ENCODE assay signal across 1 cellular context in genomic region chr9:92669890-92670708, GRCh38.
TF ChIP-seq lines count a peak whose summit lies in the region.

A gene with protein sequence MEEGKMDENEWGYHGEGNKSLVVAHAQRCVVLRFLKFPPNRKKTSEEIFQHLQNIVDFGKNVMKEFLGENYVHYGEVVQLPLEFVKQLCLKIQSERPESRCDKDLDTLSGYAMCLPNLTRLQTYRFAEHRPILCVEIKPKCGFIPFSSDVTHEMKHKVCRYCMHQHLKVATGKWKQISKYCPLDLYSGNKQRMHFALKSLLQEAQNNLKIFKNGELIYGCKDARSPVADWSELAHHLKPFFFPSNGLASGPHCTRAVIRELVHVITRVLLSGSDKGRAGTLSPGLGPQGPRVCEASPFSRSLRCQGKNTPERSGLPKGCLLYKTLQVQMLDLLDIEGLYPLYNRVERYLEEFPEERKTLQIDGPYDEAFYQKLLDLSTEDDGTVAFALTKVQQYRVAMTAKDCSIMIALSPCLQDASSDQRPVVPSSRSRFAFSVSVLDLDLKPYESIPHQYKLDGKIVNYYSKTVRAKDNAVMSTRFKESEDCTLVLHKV (minus strand): TSS chr9:92670131. CDS start chr9:92669988, 143 bp downstream.

TF ChIP-seq in HepG2, 621 proteins besides CTCF, POLR2A, EP300 and RAD21 (continued from another document and continues in another):
- TF ChIP-seq, protein P1, sequence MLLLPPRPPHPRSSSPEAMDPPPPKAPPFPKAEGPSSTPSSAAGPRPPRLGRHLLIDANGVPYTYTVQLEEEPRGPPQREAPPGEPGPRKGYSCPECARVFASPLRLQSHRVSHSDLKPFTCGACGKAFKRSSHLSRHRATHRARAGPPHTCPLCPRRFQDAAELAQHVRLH (CRISPR knock-in tag; IDR thresholded peaks at IDR 0.05; ENCODE audit: borderline replicate concordance, low read depth): no peak; the same call in 1 of the 2 replicates
- TF ChIP-seq KDM3A (CRISPR knock-in tag; IDR thresholded peaks at IDR 0.05; ENCODE audit: low read depth): no peak; the same call in 1 of the 2 replicates
- no peak; the same call in 1 of the 2 replicates for TF ChIP-seq DNMT3B (CRISPR knock-in tag; conservative IDR thresholded peaks at IDR 0.05)
- no peak for TF ChIP-seq KAT2B (IDR thresholded peaks at IDR 0.05; ENCODE audit: borderline replicate concordance, low read depth, low read length)
- TF ChIP-seq, protein P2, sequence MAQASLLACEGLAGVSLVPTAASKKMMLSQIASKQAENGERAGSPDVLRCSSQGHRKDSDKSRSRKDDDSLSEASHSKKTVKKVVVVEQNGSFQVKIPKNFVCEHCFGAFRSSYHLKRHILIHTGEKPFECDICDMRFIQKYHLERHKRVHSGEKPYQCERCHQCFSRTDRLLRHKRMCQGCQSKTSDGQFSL (CRISPR knock-in tag; IDR thresholded peaks at IDR 0.05): no peak
- peak; percentile 86; the same call in 1 of the 2 replicates for TF ChIP-seq SIN3A (IDR thresholded peaks at IDR 0.05; ENCODE audit: borderline replicate concordance, low read depth, low read length)
- TF ChIP-seq FOXK1 (CRISPR knock-in tag; IDR thresholded peaks at IDR 0.05; ENCODE audit: borderline replicate concordance, low read depth): peak; percentile 26
- TF ChIP-seq MXI1 (IDR thresholded peaks at IDR 0.05; ENCODE audit: borderline replicate concordance, low read depth, low read length): peak; percentile 89; the same call in 2 of the 3 replicates
- TF ChIP-seq HNF4G (IDR thresholded peaks at IDR 0.05; ENCODE audit: borderline replicate concordance, low read depth, low read length): no peak
- no peak for TF ChIP-seq HNF4G (CRISPR knock-in tag; IDR thresholded peaks at IDR 0.05; ENCODE audit: borderline replicate concordance, low read depth)
- TF ChIP-seq, protein P3, sequence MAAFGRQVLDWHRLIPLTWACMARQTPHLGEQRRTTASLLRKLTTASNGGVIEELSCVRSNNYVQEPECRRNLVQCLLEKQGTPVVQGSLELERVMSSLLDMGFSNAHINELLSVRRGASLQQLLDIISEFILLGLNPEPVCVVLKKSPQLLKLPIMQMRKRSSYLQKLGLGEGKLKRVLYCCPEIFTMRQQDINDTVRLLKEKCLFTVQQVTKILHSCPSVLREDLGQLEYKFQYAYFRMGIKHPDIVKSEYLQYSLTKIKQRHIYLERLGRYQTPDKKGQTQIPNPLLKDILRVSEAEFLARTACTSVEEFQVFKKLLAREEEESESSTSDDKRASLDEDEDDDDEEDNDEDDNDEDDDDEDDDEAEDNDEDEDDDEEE (CRISPR knock-in tag; IDR thresholded peaks at IDR 0.05): peak; percentile 85
- no peak for TF ChIP-seq RFXANK (CRISPR knock-in tag; IDR thresholded peaks at IDR 0.05)
- 0 out of 2 replicates have a peak, but pooled peaks have one; percentile 18 for TF ChIP-seq ZNF609 (CRISPR knock-in tag; IDR thresholded peaks at IDR 0.05; ENCODE audit: borderline replicate concordance)
- no peak for TF ChIP-seq SATB2 (CRISPR knock-in tag; IDR thresholded peaks at IDR 0.05)
- TF ChIP-seq ZNF34 (CRISPR knock-in tag; IDR thresholded peaks at IDR 0.05; ENCODE audit: borderline replicate concordance): no peak; the same call in 1 of the 2 replicates
- no peak for TF ChIP-seq ZSCAN20 (CRISPR knock-in tag; IDR thresholded peaks at IDR 0.05; ENCODE audit: borderline replicate concordance)
- TF ChIP-seq ZNF598 (CRISPR knock-in tag; IDR thresholded peaks at IDR 0.05; ENCODE audit: borderline replicate concordance): peak; percentile 84; the same call in 1 of the 2 replicates
- no peak for TF ChIP-seq ARNT (IDR thresholded peaks at IDR 0.05)
- 0 out of 2 replicates have a peak, but pooled peaks have one; percentile 41 for TF ChIP-seq SIX1 (CRISPR knock-in tag; IDR thresholded peaks at IDR 0.05; ENCODE audit: borderline replicate concordance)
- no peak for TF ChIP-seq TCF12 (IDR thresholded peaks at IDR 0.05)
- no peak for TF ChIP-seq TCF12 (CRISPR knock-in tag; IDR thresholded peaks at IDR 0.05)
- no peak for TF ChIP-seq FOXO4 (CRISPR knock-in tag; conservative IDR thresholded peaks at IDR 0.05)
- no peak for TF ChIP-seq ZNF616 (CRISPR knock-in tag; IDR thresholded peaks at IDR 0.05; ENCODE audit: low read depth)
- TF ChIP-seq NCOA5 (CRISPR knock-in tag; IDR thresholded peaks at IDR 0.05): no peak
- no peak for TF ChIP-seq PLRG1 (conservative IDR thresholded peaks at IDR 0.05)
- TF ChIP-seq ONECUT2 (CRISPR knock-in tag; IDR thresholded peaks at IDR 0.05): no peak
- TF ChIP-seq HNRNPUL1 (IDR thresholded peaks at IDR 0.05; ENCODE audit: low read depth, low read length): no peak
- peak; percentile 31 for TF ChIP-seq DR1 (CRISPR knock-in tag; IDR thresholded peaks at IDR 0.05)
- 0 out of 2 replicates have a peak, but pooled peaks have one; percentile 11 for TF ChIP-seq KDM4B (CRISPR knock-in tag; IDR thresholded peaks at IDR 0.05)
- peak; percentile 80 for TF ChIP-seq NRL (CRISPR knock-in tag; IDR thresholded peaks at IDR 0.05; ENCODE audit: borderline replicate concordance)
- TF ChIP-seq DRAP1 (CRISPR knock-in tag; IDR thresholded peaks at IDR 0.05): peak; percentile 59
- TF ChIP-seq, protein P4, sequence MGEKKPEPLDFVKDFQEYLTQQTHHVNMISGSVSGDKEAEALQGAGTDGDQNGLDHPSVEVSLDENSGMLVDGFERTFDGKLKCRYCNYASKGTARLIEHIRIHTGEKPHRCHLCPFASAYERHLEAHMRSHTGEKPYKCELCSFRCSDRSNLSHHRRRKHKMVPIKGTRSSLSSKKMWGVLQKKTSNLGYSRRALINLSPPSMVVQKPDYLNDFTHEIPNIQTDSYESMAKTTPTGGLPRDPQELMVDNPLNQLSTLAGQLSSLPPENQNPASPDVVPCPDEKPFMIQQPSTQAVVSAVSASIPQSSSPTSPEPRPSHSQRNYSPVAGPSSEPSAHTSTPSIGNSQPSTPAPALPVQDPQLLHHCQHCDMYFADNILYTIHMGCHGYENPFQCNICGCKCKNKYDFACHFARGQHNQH (CRISPR knock-in tag; IDR thresholded peaks at IDR 0.05): no peak
- peak; percentile 81 for TF ChIP-seq CCDC6 (CRISPR knock-in tag; IDR thresholded peaks at IDR 0.05)
- TF ChIP-seq ZNF142 (CRISPR knock-in tag; IDR thresholded peaks at IDR 0.05): no peak
- no peak for TF ChIP-seq PCBP1 (IDR thresholded peaks at IDR 0.05; ENCODE audit: borderline replicate concordance, low read depth, low read length)
